In genomic region chr2:227884511-227884947, GRCh38 we compare ENCODE assay signal across 2 cellular contexts.
TF ChIP-seq lines count a peak whose summit lies in the region.

No MANE protein-coding gene starts in this region.

TF ChIP-seq in HCT116, 20 proteins besides CTCF, POLR2A, EP300 and RAD21 (continued from another document):
- peak; percentile 68 for TF ChIP-seq YY1 (IDR thresholded peaks at IDR 0.05; ENCODE audit: extremely low read depth, insufficient replicate concordance, low read depth, low read length)
- peak; percentile 42; the same call in 1 of the 2 replicates for TF ChIP-seq MAX (IDR thresholded peaks at IDR 0.05)
- no peak; the same call in 1 of the 2 replicates for TF ChIP-seq ELF1 (IDR thresholded peaks at IDR 0.05; ENCODE audit: borderline replicate concordance, low read depth)

TF ChIP-seq in HepG2, 621 proteins besides CTCF, POLR2A, EP300 and RAD21 (continued from another document and continues in another):
- 0 out of 2 replicates have a peak, but pooled peaks have one; percentile 24 for TF ChIP-seq HIVEP1 (CRISPR knock-in tag; IDR thresholded peaks at IDR 0.05)
- peak; percentile 55; the same call in 1 of the 2 replicates for TF ChIP-seq ZNF792 (CRISPR knock-in tag; IDR thresholded peaks at IDR 0.05)
- no peak for TF ChIP-seq XBP1 (CRISPR knock-in tag; IDR thresholded peaks at IDR 0.05)
- peak; percentile 41; the same call in 1 of the 2 replicates for TF ChIP-seq YEATS2 (CRISPR knock-in tag; IDR thresholded peaks at IDR 0.05; ENCODE audit: borderline replicate concordance)
- 0 out of 2 replicates have a peak, but pooled peaks have one; percentile 36 for TF ChIP-seq SALL2 (CRISPR knock-in tag; IDR thresholded peaks at IDR 0.05)
- TF ChIP-seq DR1 (CRISPR knock-in tag; IDR thresholded peaks at IDR 0.05) = no peak
- 0 out of 2 replicates have a peak, but pooled peaks have one; percentile 44 for TF ChIP-seq BCL3 (CRISPR knock-in tag; IDR thresholded peaks at IDR 0.05)
- TF ChIP-seq MIER2 (CRISPR knock-in tag; IDR thresholded peaks at IDR 0.05) = 0 out of 2 replicates have a peak, but pooled peaks have one; percentile 62
- TF ChIP-seq SALL1 (CRISPR knock-in tag; IDR thresholded peaks at IDR 0.05) = peak; percentile 86
- no peak for TF ChIP-seq SP1 (IDR thresholded peaks at IDR 0.05)
- peak; percentile 26; the same call in 1 of the 2 replicates for TF ChIP-seq SP1 (CRISPR knock-in tag; IDR thresholded peaks at IDR 0.05)
- TF ChIP-seq, protein P1, sequence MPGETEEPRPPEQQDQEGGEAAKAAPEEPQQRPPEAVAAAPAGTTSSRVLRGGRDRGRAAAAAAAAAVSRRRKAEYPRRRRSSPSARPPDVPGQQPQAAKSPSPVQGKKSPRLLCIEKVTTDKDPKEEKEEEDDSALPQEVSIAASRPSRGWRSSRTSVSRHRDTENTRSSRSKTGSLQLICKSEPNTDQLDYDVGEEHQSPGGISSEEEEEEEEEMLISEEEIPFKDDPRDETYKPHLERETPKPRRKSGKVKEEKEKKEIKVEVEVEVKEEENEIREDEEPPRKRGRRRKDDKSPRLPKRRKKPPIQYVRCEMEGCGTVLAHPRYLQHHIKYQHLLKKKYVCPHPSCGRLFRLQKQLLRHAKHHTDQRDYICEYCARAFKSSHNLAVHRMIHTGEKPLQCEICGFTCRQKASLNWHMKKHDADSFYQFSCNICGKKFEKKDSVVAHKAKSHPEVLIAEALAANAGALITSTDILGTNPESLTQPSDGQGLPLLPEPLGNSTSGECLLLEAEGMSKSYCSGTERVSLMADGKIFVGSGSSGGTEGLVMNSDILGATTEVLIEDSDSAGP (CRISPR knock-in tag; IDR thresholded peaks at IDR 0.05; ENCODE audit: borderline replicate concordance) = peak; percentile 48
- TF ChIP-seq ZNF547 (CRISPR knock-in tag; IDR thresholded peaks at IDR 0.05) = no peak
- TF ChIP-seq MTF1 (CRISPR knock-in tag; IDR thresholded peaks at IDR 0.05) = no peak
- peak; percentile 79 for TF ChIP-seq BORCS8-MEF2B (CRISPR knock-in tag; IDR thresholded peaks at IDR 0.05)
- TF ChIP-seq ZNF781 (CRISPR knock-in tag; IDR thresholded peaks at IDR 0.05; ENCODE audit: borderline replicate concordance, not compliant biosample characterization) = peak; percentile 39
- peak; percentile 34; the same call in 1 of the 2 replicates for TF ChIP-seq SOX5 (CRISPR knock-in tag; IDR thresholded peaks at IDR 0.05; ENCODE audit: borderline replicate concordance)
- TF ChIP-seq DNMT3B (CRISPR knock-in tag; conservative IDR thresholded peaks at IDR 0.05) = no peak
- TF ChIP-seq ATF7-NPFF (CRISPR knock-in tag; IDR thresholded peaks at IDR 0.05; ENCODE audit: low read depth) = no peak
- TF ChIP-seq MXD4 (CRISPR knock-in tag; IDR thresholded peaks at IDR 0.05) = no peak
- TF ChIP-seq AHR (CRISPR knock-in tag; IDR thresholded peaks at IDR 0.05) = peak; percentile 83; the same call in 1 of the 2 replicates
- TF ChIP-seq NR2F6 (IDR thresholded peaks at IDR 0.05) = no peak
- 0 out of 2 replicates have a peak, but pooled peaks have one; percentile 18 for TF ChIP-seq NR2F6 (CRISPR knock-in tag; IDR thresholded peaks at IDR 0.05)
- TF ChIP-seq FIP1L1 (IDR thresholded peaks at IDR 0.05; ENCODE audit: borderline replicate concordance, insufficient read depth, low read depth, low read length) = no peak
- 0 out of 2 replicates have a peak, but pooled peaks have one; percentile 41 for TF ChIP-seq EED (CRISPR knock-in tag; IDR thresholded peaks at IDR 0.05)
- TF ChIP-seq ZNF574 (CRISPR knock-in tag; IDR thresholded peaks at IDR 0.05) = peak; percentile 50
- TF ChIP-seq FOXO1 (CRISPR knock-in tag; IDR thresholded peaks at IDR 0.05) = peak; percentile 67
- TF ChIP-seq ZNF788 (CRISPR knock-in tag; IDR thresholded peaks at IDR 0.05; ENCODE audit: borderline replicate concordance) = peak; percentile 33; the same call in 1 of the 2 replicates
- TF ChIP-seq ETV5 (CRISPR knock-in tag; IDR thresholded peaks at IDR 0.05; ENCODE audit: borderline replicate concordance) = peak; percentile 23; the same call in 1 of the 2 replicates
- 0 out of 2 replicates have a peak, but pooled peaks have one; percentile 68 for TF ChIP-seq ZNF598 (CRISPR knock-in tag; IDR thresholded peaks at IDR 0.05; ENCODE audit: borderline replicate concordance)
- TF ChIP-seq NFKBIZ (CRISPR knock-in tag; IDR thresholded peaks at IDR 0.05) = 0 out of 2 replicates have a peak, but pooled peaks have one; percentile 40
- no peak for TF ChIP-seq ZNF605 (CRISPR knock-in tag; IDR thresholded peaks at IDR 0.05)
- no peak for TF ChIP-seq ATRX (CRISPR knock-in tag; IDR thresholded peaks at IDR 0.05; ENCODE audit: borderline replicate concordance)
- TF ChIP-seq, protein P2, sequence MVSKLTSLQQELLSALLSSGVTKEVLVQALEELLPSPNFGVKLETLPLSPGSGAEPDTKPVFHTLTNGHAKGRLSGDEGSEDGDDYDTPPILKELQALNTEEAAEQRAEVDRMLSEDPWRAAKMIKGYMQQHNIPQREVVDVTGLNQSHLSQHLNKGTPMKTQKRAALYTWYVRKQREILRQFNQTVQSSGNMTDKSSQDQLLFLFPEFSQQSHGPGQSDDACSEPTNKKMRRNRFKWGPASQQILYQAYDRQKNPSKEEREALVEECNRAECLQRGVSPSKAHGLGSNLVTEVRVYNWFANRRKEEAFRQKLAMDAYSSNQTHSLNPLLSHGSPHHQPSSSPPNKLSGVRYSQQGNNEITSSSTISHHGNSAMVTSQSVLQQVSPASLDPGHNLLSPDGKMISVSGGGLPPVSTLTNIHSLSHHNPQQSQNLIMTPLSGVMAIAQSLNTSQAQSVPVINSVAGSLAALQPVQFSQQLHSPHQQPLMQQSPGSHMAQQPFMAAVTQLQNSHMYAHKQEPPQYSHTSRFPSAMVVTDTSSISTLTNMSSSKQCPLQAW (CRISPR knock-in tag; IDR thresholded peaks at IDR 0.05) = 0 out of 2 replicates have a peak, but pooled peaks have one; percentile 45
- TF ChIP-seq FOXA3 (CRISPR knock-in tag; IDR thresholded peaks at IDR 0.05) = peak; percentile 51
- TF ChIP-seq POGK (CRISPR knock-in tag; conservative IDR thresholded peaks at IDR 0.05) = 0 out of 2 replicates have a peak, but pooled peaks have one; percentile 35
- peak; percentile 49; the same call in 1 of the 2 replicates for TF ChIP-seq KAT8 (CRISPR knock-in tag; IDR thresholded peaks at IDR 0.05)
- 0 out of 2 replicates have a peak, but pooled peaks have one; percentile 21 for TF ChIP-seq TBX2 (CRISPR knock-in tag; IDR thresholded peaks at IDR 0.05; ENCODE audit: borderline replicate concordance)
- TF ChIP-seq SMC3 (IDR thresholded peaks at IDR 0.05; ENCODE audit: low read length) = peak; percentile 95
- TF ChIP-seq ZFX (CRISPR knock-in tag; IDR thresholded peaks at IDR 0.05; ENCODE audit: low read depth) = peak; percentile 77
- TF ChIP-seq YEATS4 (CRISPR knock-in tag; IDR thresholded peaks at IDR 0.05; ENCODE audit: borderline replicate concordance) = no peak
- TF ChIP-seq KDM5B (CRISPR knock-in tag; IDR thresholded peaks at IDR 0.05; ENCODE audit: borderline replicate concordance) = peak; percentile 31; the same call in 1 of the 2 replicates
- TF ChIP-seq NR3C1 (CRISPR knock-in tag; IDR thresholded peaks at IDR 0.05) = no peak
- TF ChIP-seq, protein P3, sequence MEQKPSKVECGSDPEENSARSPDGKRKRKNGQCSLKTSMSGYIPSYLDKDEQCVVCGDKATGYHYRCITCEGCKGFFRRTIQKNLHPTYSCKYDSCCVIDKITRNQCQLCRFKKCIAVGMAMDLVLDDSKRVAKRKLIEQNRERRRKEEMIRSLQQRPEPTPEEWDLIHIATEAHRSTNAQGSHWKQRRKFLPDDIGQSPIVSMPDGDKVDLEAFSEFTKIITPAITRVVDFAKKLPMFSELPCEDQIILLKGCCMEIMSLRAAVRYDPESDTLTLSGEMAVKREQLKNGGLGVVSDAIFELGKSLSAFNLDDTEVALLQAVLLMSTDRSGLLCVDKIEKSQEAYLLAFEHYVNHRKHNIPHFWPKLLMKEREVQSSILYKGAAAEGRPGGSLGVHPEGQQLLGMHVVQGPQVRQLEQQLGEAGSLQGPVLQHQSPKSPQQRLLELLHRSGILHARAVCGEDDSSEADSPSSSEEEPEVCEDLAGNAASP (CRISPR knock-in tag; IDR thresholded peaks at IDR 0.05; ENCODE audit: borderline replicate concordance) = peak; percentile 67; the same call in 1 of the 2 replicates
- TF ChIP-seq, protein P4, sequence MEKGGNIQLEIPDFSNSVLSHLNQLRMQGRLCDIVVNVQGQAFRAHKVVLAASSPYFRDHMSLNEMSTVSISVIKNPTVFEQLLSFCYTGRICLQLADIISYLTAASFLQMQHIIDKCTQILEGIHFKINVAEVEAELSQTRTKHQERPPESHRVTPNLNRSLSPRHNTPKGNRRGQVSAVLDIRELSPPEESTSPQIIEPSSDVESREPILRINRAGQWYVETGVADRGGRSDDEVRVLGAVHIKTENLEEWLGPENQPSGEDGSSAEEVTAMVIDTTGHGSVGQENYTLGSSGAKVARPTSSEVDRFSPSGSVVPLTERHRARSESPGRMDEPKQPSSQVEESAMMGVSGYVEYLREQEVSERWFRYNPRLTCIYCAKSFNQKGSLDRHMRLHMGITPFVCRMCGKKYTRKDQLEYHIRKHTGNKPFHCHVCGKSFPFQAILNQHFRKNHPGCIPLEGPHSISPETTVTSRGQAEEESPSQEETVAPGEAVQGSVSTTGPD (CRISPR knock-in tag; IDR thresholded peaks at IDR 0.05) = no peak
- TF ChIP-seq MIER3 (CRISPR knock-in tag; IDR thresholded peaks at IDR 0.05; ENCODE audit: borderline replicate concordance) = peak; percentile 79; the same call in 1 of the 2 replicates
- peak; percentile 92 for TF ChIP-seq STAG1 (CRISPR knock-in tag; IDR thresholded peaks at IDR 0.05)
- peak; percentile 36 for TF ChIP-seq TBL1XR1 (IDR thresholded peaks at IDR 0.05; ENCODE audit: borderline replicate concordance, low read length, partially characterized antibody)
- TF ChIP-seq NFIC (IDR thresholded peaks at IDR 0.05; ENCODE audit: low read length) = no peak
- no peak for TF ChIP-seq ZNF75D (CRISPR knock-in tag; IDR thresholded peaks at IDR 0.05; ENCODE audit: borderline replicate concordance)
- 0 out of 2 replicates have a peak, but pooled peaks have one; percentile 40 for TF ChIP-seq TARDBP (CRISPR knock-in tag; IDR thresholded peaks at IDR 0.05)
- TF ChIP-seq, protein P5, sequence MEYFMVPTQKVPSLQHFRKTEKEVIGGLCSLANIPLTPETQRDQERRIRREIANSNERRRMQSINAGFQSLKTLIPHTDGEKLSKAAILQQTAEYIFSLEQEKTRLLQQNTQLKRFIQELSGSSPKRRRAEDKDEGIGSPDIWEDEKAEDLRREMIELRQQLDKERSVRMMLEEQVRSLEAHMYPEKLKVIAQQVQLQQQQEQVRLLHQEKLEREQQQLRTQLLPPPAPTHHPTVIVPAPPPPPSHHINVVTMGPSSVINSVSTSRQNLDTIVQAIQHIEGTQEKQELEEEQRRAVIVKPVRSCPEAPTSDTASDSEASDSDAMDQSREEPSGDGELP (IDR thresholded peaks at IDR 0.05; ENCODE audit: borderline replicate concordance, low read depth) = peak; percentile 26; the same call in 1 of the 2 replicates
- TF ChIP-seq ZNF44 (CRISPR knock-in tag; IDR thresholded peaks at IDR 0.05) = 0 out of 2 replicates have a peak, but pooled peaks have one; percentile 43
- TF ChIP-seq MEIS2 (CRISPR knock-in tag; IDR thresholded peaks at IDR 0.05) = 0 out of 2 replicates have a peak, but pooled peaks have one; percentile 17
- peak; percentile 40; the same call in 1 of the 2 replicates for TF ChIP-seq PITX1 (CRISPR knock-in tag; IDR thresholded peaks at IDR 0.05)
- TF ChIP-seq ZNF235 (CRISPR knock-in tag; IDR thresholded peaks at IDR 0.05; ENCODE audit: borderline replicate concordance) = no peak
